ENCODE assay signal across 17 cellular contexts in genomic region chr18:46793565-46793964, GRCh38. TPM values are rescaled to one million over a fixed set of nuclear protein-coding genes. Genes with fewer than 3 reads are reported as not detected.
A peak's percentile ranks its signal among the peaks of the same experiment; 100 is the strongest.
DNase-seq lines count a peak whose midpoint lies in the region; ATAC-seq, FAIRE-seq and TF ChIP-seq lines count a peak whose summit lies in the region.
"Had no signal": no experiment of that assay in that cellular context is flagged by ENCODE, and none has a peak within 500 bp of the region (broad histone marks: within the 10 kb centered on the region; RNA-seq: fewer than 3 reads in every experiment).

No MANE protein-coding gene starts in this region.

- TF ChIP-seq CTCF in GM12872 (IDR thresholded peaks at IDR 0.05; ENCODE audit: insufficient read depth, low read depth, low read length), result 0 out of 3 replicates have a peak, but pooled peaks have one; percentile 13

- DNase-seq in DMS 273 (lab: John Stamatoyannopoulos, UW; ENCODE audit: unreplicated experiment) (peak; percentile 34), DMS 273 treated with DMSO at 0.1 percent for 48 hours (lab: John Stamatoyannopoulos, UW) (no peak), RPMI7951 (ENCODE audit: low read depth) (peak; percentile 4), iPS-NIHi11 (ENCODE audit: low spot score) (peak; percentile 43), T-helper 17 cell (no peak), HTR-8/SVneo (ENCODE audit: insufficient read length, low spot score) (no peak)
- DNase-seq: 8988T; activated CD4-positive, CD25-positive, alpha-beta regulatory T cell; activated CD8-positive, alpha-beta memory T cell treated with anti-CD3 and anti-CD28 coated beads, Interleukin-2, amount 50 U/mL, for 4 hours; activated naive CD4-positive, alpha-beta T cell treated with anti-CD3 and anti-CD28 coated beads, Interleukin-2, amount 10 ng/mL, durations not matched to agents 7 days and 5 days; body of pancreas; KBM-7; NCI-H1694; stimulated activated naive CD8-positive, alpha-beta T cell treated with anti-CD3 and anti-CD28 coated beads, Interleukin-15, amount 100 ng/mL, for 72 hours had no signal

- H3K27ac Mint-ChIP-seq in T-helper 17 cell, result no peak overlapping the region
- H3K27ac Mint-ChIP-seq: activated naive CD4-positive, alpha-beta T cell treated with anti-CD3 and anti-CD28 coated beads, Interleukin-2, amount 10 ng/mL, durations not matched to agents 7 days and 5 days; stimulated activated naive CD8-positive, alpha-beta T cell treated with anti-CD3 and anti-CD28 coated beads, Interleukin-15, amount 100 ng/mL, for 72 hours had no signal

- no peaks in the 10 kb centered on the region for H3K9me3 ChIP-seq in T-helper 17 cell (ENCODE audit: control insufficient read depth, low read length, poor library complexity, severe bottlenecking)
- H3K9me3 ChIP-seq: neutrophil had no signal

- no peaks in the 10 kb centered on the region for H3K4me1 Mint-ChIP-seq in T-helper 17 cell
- H3K4me1 Mint-ChIP-seq: activated naive CD4-positive, alpha-beta T cell treated with anti-CD3 and anti-CD28 coated beads, Interleukin-2, amount 10 ng/mL, durations not matched to agents 7 days and 5 days; stimulated activated naive CD8-positive, alpha-beta T cell treated with anti-CD3 and anti-CD28 coated beads, Interleukin-15, amount 100 ng/mL, for 72 hours had no signal

- no peak overlapping the region for H3K4me3 Mint-ChIP-seq in T-helper 17 cell
- H3K4me3 Mint-ChIP-seq: activated naive CD4-positive, alpha-beta T cell treated with anti-CD3 and anti-CD28 coated beads, Interleukin-2, amount 10 ng/mL, durations not matched to agents 7 days and 5 days; stimulated activated naive CD8-positive, alpha-beta T cell treated with anti-CD3 and anti-CD28 coated beads, Interleukin-15, amount 100 ng/mL, for 72 hours had no signal

- no peaks in the 10 kb centered on the region for H3K36me3 Mint-ChIP-seq in T-helper 17 cell (ENCODE audit: low read depth)
- H3K36me3 Mint-ChIP-seq: activated naive CD4-positive, alpha-beta T cell treated with anti-CD3 and anti-CD28 coated beads, Interleukin-2, amount 10 ng/mL, durations not matched to agents 7 days and 5 days had no signal

- ATAC-seq in GM18517 (IDR thresholded peaks at IDR 0.05; ENCODE audit: unreplicated experiment) (no peak), T-helper 17 cell (no peak)
- ATAC-seq: body of pancreas; stimulated activated naive CD8-positive, alpha-beta T cell treated with anti-CD3 and anti-CD28 coated beads, Interleukin-15, amount 100 ng/mL, for 72 hours had no signal

- no peaks in the 10 kb centered on the region for H3K27me3 Mint-ChIP-seq in T-helper 17 cell
- H3K27me3 Mint-ChIP-seq: activated naive CD4-positive, alpha-beta T cell treated with anti-CD3 and anti-CD28 coated beads, Interleukin-2, amount 10 ng/mL, durations not matched to agents 7 days and 5 days; stimulated activated naive CD8-positive, alpha-beta T cell treated with anti-CD3 and anti-CD28 coated beads, Interleukin-15, amount 100 ng/mL, for 72 hours had no signal

- no peak for FAIRE-seq in HTR-8/SVneo (lab: Jason Lieb, UNC)

RNA-seq across cellular contexts. Expression of gene ST8SIA5, which starts 36.7 kb away (rescaled TPM):
- 11.8 and 12.6 TPM in 2 replicates for total RNA-seq in RPMI7951 (2014; rRNA removed; shearing (Covaris generic))
- under 1 TPM in 1 of 2 donors, not detected in 1; 0.34 TPM for total RNA-seq in T-helper 17 cell

Comparison
In these comparisons a context has a peak if more than half of its experiments do, and no peak if none do; other contexts are left out.
1. DNase-seq: peak in DMS 273 (single experiment), RPMI7951 (single experiment) and iPS-NIHi11 (single experiment); none in DMS 273 treated with DMSO at 0.1 percent for 48 hours (single experiment), T-helper 17 cell (0 of 3) and HTR-8/SVneo (single experiment).